ENCODE assay signal across 1 cellular context in the genomic region with DNA sequence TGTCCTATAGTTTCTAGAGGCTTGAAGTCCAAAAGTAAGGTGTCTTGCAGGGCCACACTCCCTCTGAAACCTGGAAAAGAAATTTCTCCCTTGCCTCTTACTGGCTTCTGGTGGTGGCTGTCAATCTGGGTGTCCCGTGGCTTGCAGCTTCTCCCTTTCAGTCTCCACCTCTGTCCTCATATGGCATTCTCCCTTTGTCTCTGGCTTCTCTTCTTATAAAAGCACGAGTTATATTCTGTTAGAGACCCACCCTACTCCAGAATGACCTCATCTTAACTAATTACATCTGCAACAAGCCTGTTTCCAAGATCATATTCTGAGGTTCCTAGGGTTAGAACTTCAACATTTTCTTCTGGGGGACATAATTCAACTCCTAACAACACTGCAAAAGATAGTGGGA.
A peak's percentile ranks its signal among the peaks of the same experiment; 100 is the strongest.
TF ChIP-seq lines count a peak whose summit lies in the region.

No MANE protein-coding gene starts in this region.

TF ChIP-seq in HEK293T, 16 proteins besides CTCF, POLR2A, EP300 and RAD21:
- TF ChIP-seq PKNOX1 (IDR thresholded peaks at IDR 0.05), result peak; percentile 58
- no peak for TF ChIP-seq FOXK2 (IDR thresholded peaks at IDR 0.05)
